ENCODE assay signal across 10 cellular contexts in genomic region chr11:2304156-2305139, GRCh38. TPM values are rescaled to one million over a fixed set of nuclear protein-coding genes. Genes with fewer than 3 reads are reported as not detected.
A peak's percentile ranks its signal among the peaks of the same experiment; 100 is the strongest.
DNase-seq lines count a peak whose midpoint lies in the region; ATAC-seq and TF ChIP-seq lines count a peak whose summit lies in the region.
"Had no signal": no experiment of that assay in that cellular context is flagged by ENCODE, and none has a peak within 500 bp of the region (broad histone marks: within the 10 kb centered on the region; RNA-seq: fewer than 3 reads in every experiment).

No MANE protein-coding gene starts in this region.

- no peak for ATAC-seq in stimulated activated naive CD8-positive, alpha-beta T cell treated with anti-CD3 and anti-CD28 coated beads, Interleukin-15, Interleukin-2, amounts not matched to agents 100 U/mL and 50 U/mL, for 24 hours
- ATAC-seq in naive B cell (ENCODE audit: low read depth in 2 of 2), result no peak

- TF ChIP-seq CTCF in coronary artery (IDR thresholded peaks at IDR 0.05) (no peak), vagina (IDR thresholded peaks at IDR 0.05) (no peak)

- no peak for TF ChIP-seq POLR2A in vagina (IDR thresholded peaks at IDR 0.05)

- no peaks in the 10 kb centered on the region for H3K27me3 Mint-ChIP-seq in stimulated activated naive CD8-positive, alpha-beta T cell treated with anti-CD3 and anti-CD28 coated beads, Interleukin-15, Interleukin-2, amounts not matched to agents 100 ng/mL and 50 ng/mL, for 24 hours
- no peaks in the 10 kb centered on the region for H3K27me3 Mint-ChIP-seq in naive B cell

- H3K27ac ChIP-seq in coronary artery (peak overlapping the region; percentile 38 to 81), vagina (peak overlapping the region; percentile 97)

- no peaks in the 10 kb centered on the region for H3K36me3 ChIP-seq in vagina

- DNase-seq in stimulated activated naive CD8-positive, alpha-beta T cell treated with anti-CD3 and anti-CD28 coated beads, Interleukin-15, Interleukin-2, amounts not matched to agents 100 U/mL and 50 U/mL, for 24 hours, result no peak
- DNase-seq in coronary artery (ENCODE audit: low spot score) (peak; percentile 73), naive B cell (no peak), vagina (ENCODE audit: extremely low spot score in 2 of 2) (peak; percentile 86 to 95), NCI-H2196 treated with DMSO at 0.1 percent for 48 hours (lab: John Stamatoyannopoulos, UW; ENCODE audit: unreplicated experiment) (no peak), inferior parietal cortex (ENCODE audit: extremely low spot score) (no peak), SK-N-DZ (ENCODE audit: low spot score) (no peak)
- DNase-seq: NCI-H748 treated with DMSO at 0.1 percent for 48 hours had no signal

- H3K9me3 Mint-ChIP-seq in stimulated activated naive CD8-positive, alpha-beta T cell treated with anti-CD3 and anti-CD28 coated beads, Interleukin-15, Interleukin-2, amounts not matched to agents 100 ng/mL and 50 ng/mL, for 24 hours, result no peaks in the 10 kb centered on the region
- no peaks in the 10 kb centered on the region for H3K9me3 Mint-ChIP-seq in naive B cell

- peak overlapping the region; percentile 20 for H3K4me3 Mint-ChIP-seq in stimulated activated naive CD8-positive, alpha-beta T cell treated with anti-CD3 and anti-CD28 coated beads, Interleukin-15, Interleukin-2, amounts not matched to agents 100 ng/mL and 50 ng/mL, for 24 hours
- H3K4me3 Mint-ChIP-seq in naive B cell, result peak overlapping the region in 3 of 8 donors; percentile 1 to 85 (median 24)

- H3K4me1 Mint-ChIP-seq in stimulated activated naive CD8-positive, alpha-beta T cell treated with anti-CD3 and anti-CD28 coated beads, Interleukin-15, Interleukin-2, amounts not matched to agents 100 ng/mL and 50 ng/mL, for 24 hours (ENCODE audit: low read depth), result peaks cover 59% of the 10 kb centered on the region
- peaks cover 30 to 55% (median 34%) of the 10 kb centered on the region in 3 donors for H3K4me1 Mint-ChIP-seq in naive B cell

- no peaks in the 10 kb centered on the region for H3K9me3 ChIP-seq in vagina

- H3K27me3 ChIP-seq in vagina, result no peaks in the 10 kb centered on the region

- H3K4me3 ChIP-seq in coronary artery, result no peak overlapping the region
- no peak overlapping the region for H3K4me3 ChIP-seq in vagina

- intact Hi-C loops in vagina (cut with DNase I), result loop anchor here (5.0 to 10.0 kb wide), 3 partner anchors 93 to 590 kb away; no protein-coding TSS in a partner anchor

- peak overlapping the region; percentile 55 for H3K27ac Mint-ChIP-seq in stimulated activated naive CD8-positive, alpha-beta T cell treated with anti-CD3 and anti-CD28 coated beads, Interleukin-15, Interleukin-2, amounts not matched to agents 100 ng/mL and 50 ng/mL, for 24 hours
- H3K27ac Mint-ChIP-seq in naive B cell, result peak overlapping the region in 4 of 6 donors; percentile 10 to 90 (median 38)

- peaks cover 55% of the 10 kb centered on the region for H3K4me1 ChIP-seq in vagina

- H3K36me3 Mint-ChIP-seq in stimulated activated naive CD8-positive, alpha-beta T cell treated with anti-CD3 and anti-CD28 coated beads, Interleukin-15, Interleukin-2, amounts not matched to agents 100 ng/mL and 50 ng/mL, for 24 hours (ENCODE audit: low read depth), result no peaks in the 10 kb centered on the region
- no peaks in the 10 kb centered on the region for H3K36me3 Mint-ChIP-seq in naive B cell

RNA-seq across cellular contexts. Expression of gene TSPAN32, which starts 2.6 kb away (rescaled TPM):
- polyA plus RNA-seq in naive B cell (ENCODE audit: low read depth in 6 of 6), result 10 to 100 TPM in 4 of 6 donors, 1 to 10 TPM in 2; 6.5 to 24.0 (median 13.5) TPM
- 3.7 TPM for total RNA-seq in vagina
- not detected in 2 replicates for polyA plus RNA-seq in SK-N-DZ (2014; cell fraction: cytosol; rRNA removed)
- polyA plus RNA-seq in SK-N-DZ (2014; cell fraction: nucleus; rRNA removed), result 0.17 and 0.58 TPM in 2 replicates
- polyA plus RNA-seq: fibroblast of lung had no signal

RNA-seq across cellular contexts. Expression of gene C11orf21, which starts 2.7 kb away (rescaled TPM):
- 10 to 100 TPM in 3 of 6 donors, 1 to 10 TPM in 3; 8.3 to 15.4 (median 10.2) TPM for polyA plus RNA-seq in naive B cell (ENCODE audit: low read depth in 6 of 6)
- total RNA-seq in vagina, result 8.1 TPM
- polyA plus RNA-seq in SK-N-DZ (2014; cell fraction: cytosol; rRNA removed), result not detected in 2 replicates
- polyA plus RNA-seq in SK-N-DZ (2014; cell fraction: nucleus; rRNA removed), result 0.29 TPM in 1 of 2 replicates, not detected in the other
- polyA plus RNA-seq: fibroblast of lung had no signal

RNA-seq across cellular contexts. Expression of gene ASCL2, which starts 34.1 kb away (rescaled TPM):
- 1 to 10 TPM in 1 of 6 donors, under 1 TPM in 4, not detected in 1; 0.35 to 1.7 (median 0.60) TPM for polyA plus RNA-seq in naive B cell (ENCODE audit: low read depth in 6 of 6)
- total RNA-seq in vagina, result 3.7 TPM
- not detected in 2 replicates for polyA plus RNA-seq in SK-N-DZ (2014; cell fraction: cytosol; rRNA removed)
- not detected in 2 replicates for polyA plus RNA-seq in SK-N-DZ (2014; cell fraction: nucleus; rRNA removed)
- total RNA-seq: fibroblast of lung had no signal
- polyA plus RNA-seq: fibroblast of lung had no signal

Comparison
In these comparisons a context has a peak if more than half of its experiments do, and no peak if none do; other contexts are left out.
1. DNase-seq: peak in coronary artery (single experiment) and vagina (2 of 2); none in stimulated activated naive CD8-positive, alpha-beta T cell treated with anti-CD3 and anti-CD28 coated beads, Interleukin-15, Interleukin-2, amounts not matched to agents 100 U/mL and 50 U/mL, for 24 hours (single experiment), naive B cell (single experiment), NCI-H2196 treated with DMSO at 0.1 percent for 48 hours (single experiment), inferior parietal cortex (single experiment) and SK-N-DZ (single experiment).